Comparison of ENCODE assay signal across 8 cellular contexts in genomic region chr11:67439321-67440228, GRCh38. TPM values are rescaled to one million over a fixed set of nuclear protein-coding genes. Genes with fewer than 3 reads are reported as not detected.
DNase-seq lines count a peak whose midpoint lies in the region; ATAC-seq and TF ChIP-seq lines count a peak whose summit lies in the region.

No MANE protein-coding gene starts in this region.

- H3K27ac Mint-ChIP-seq in CD8-positive, alpha-beta memory T cell, result peak overlapping the region; percentile 89 to 99 (median 94)
- no peak overlapping the region for H3K27ac Mint-ChIP-seq in HFFc6
- H3K27ac Mint-ChIP-seq in stimulated activated naive CD8-positive, alpha-beta T cell treated with anti-CD3 and anti-CD28 coated beads, Interleukin-15, amount 100 ng/mL, for 72 hours, result peak overlapping the region; percentile 87 to 97

- H3K4me1 Mint-ChIP-seq in CD8-positive, alpha-beta memory T cell, result peaks cover 46 to 77% (median 46%) of the 10 kb centered on the region in 3 donors
- peaks cover 10% of the 10 kb centered on the region; the same call in 1 of the 2 replicates for H3K4me1 Mint-ChIP-seq in HFFc6 (ENCODE audit: low read depth)
- peaks cover 81% of the 10 kb centered on the region for H3K4me1 Mint-ChIP-seq in stimulated activated naive CD8-positive, alpha-beta T cell treated with anti-CD3 and anti-CD28 coated beads, Interleukin-15, amount 100 ng/mL, for 72 hours

- no peak for TF ChIP-seq POLR2A in testis (IDR thresholded peaks at IDR 0.05)

- H3K9me3 Mint-ChIP-seq in CD8-positive, alpha-beta memory T cell, result peaks cover 0 to 2% (median 0%) of the 10 kb centered on the region in 5 donors
- no peaks in the 10 kb centered on the region for H3K9me3 Mint-ChIP-seq in HFFc6
- no peaks in the 10 kb centered on the region for H3K9me3 Mint-ChIP-seq in stimulated activated naive CD8-positive, alpha-beta T cell treated with anti-CD3 and anti-CD28 coated beads, Interleukin-15, amount 100 ng/mL, for 72 hours

- H3K4me3 ChIP-seq in CD8-positive, alpha-beta memory T cell (ENCODE audit: low read length), result peak overlapping the region; percentile 95
- no peak overlapping the region for H3K4me3 ChIP-seq in testis

- H3K9me3 ChIP-seq in CD8-positive, alpha-beta memory T cell (ENCODE audit: low read length), result no peaks in the 10 kb centered on the region
- no peaks in the 10 kb centered on the region for H3K9me3 ChIP-seq in testis

- no peak for ATAC-seq in stimulated activated naive CD8-positive, alpha-beta T cell treated with anti-CD3 and anti-CD28 coated beads, Interleukin-15, amount 100 ng/mL, for 72 hours
- ATAC-seq in GM21447 (IDR thresholded peaks at IDR 0.05; ENCODE audit: unreplicated experiment) (no peak), HG03520 (IDR thresholded peaks at IDR 0.05; ENCODE audit: unreplicated experiment) (no peak)

- 75 to 86% methylated on average over 12 to 31 of the region's 31 CpGs for WGBS in testis, 2 donors

- peaks cover 0 to 1% of the 10 kb centered on the region in 2 donors for H3K27me3 Mint-ChIP-seq in CD8-positive, alpha-beta memory T cell
- H3K27me3 Mint-ChIP-seq in HFFc6 (ENCODE audit: insufficient read depth), result peaks cover 9% of the 10 kb centered on the region; the same call in 1 of the 2 replicates
- no peaks in the 10 kb centered on the region for H3K27me3 Mint-ChIP-seq in stimulated activated naive CD8-positive, alpha-beta T cell treated with anti-CD3 and anti-CD28 coated beads, Interleukin-15, amount 100 ng/mL, for 72 hours

- peaks cover 53% of the 10 kb centered on the region for H3K4me1 ChIP-seq in CD8-positive, alpha-beta memory T cell (ENCODE audit: insufficient read depth, low read length)
- H3K4me1 ChIP-seq in testis, result peaks cover 5% of the 10 kb centered on the region

- peak in 2 of 5 donors; percentile 32 to 44 for DNase-seq in CD8-positive, alpha-beta memory T cell
- DNase-seq in HFFc6, result peak; percentile 16
- DNase-seq in activated CD4-positive, alpha-beta T cell treated with anti-CD3 and anti-CD28 coated beads, Interleukin-2, amount 50 U/mL, for 48 hours, result peak; percentile 61 to 72
- peak; percentile 56 for DNase-seq in glomerular visceral epithelial cell (ENCODE audit: extremely low spot score)
- DNase-seq in stimulated activated naive CD8-positive, alpha-beta T cell treated with anti-CD3 and anti-CD28 coated beads, Interleukin-15, amount 100 ng/mL, for 72 hours, result peak in 1 of 2 donors; percentile 45
- DNase-seq in testis, result no peak

- H3K27me3 ChIP-seq in CD8-positive, alpha-beta memory T cell (ENCODE audit: insufficient read depth, low read length, poor library complexity, severe bottlenecking), result no peaks in the 10 kb centered on the region
- H3K27me3 ChIP-seq in testis, result no peaks in the 10 kb centered on the region

- H3K36me3 ChIP-seq in CD8-positive, alpha-beta memory T cell (ENCODE audit: insufficient read depth, low read length), result peaks cover 11% of the 10 kb centered on the region
- H3K36me3 ChIP-seq in testis (ENCODE audit: low read depth, missing control alignments), result no peaks in the 10 kb centered on the region

- peak; percentile 63 for TF ChIP-seq CTCF in HFFc6 (IDR thresholded peaks at IDR 0.05)
- no peak for TF ChIP-seq CTCF in testis (IDR thresholded peaks at IDR 0.05)

- peaks cover 0 to 26% (median 4%) of the 10 kb centered on the region in 3 donors for H3K36me3 Mint-ChIP-seq in CD8-positive, alpha-beta memory T cell
- no peaks in the 10 kb centered on the region; the same call in 1 of the 2 replicates for H3K36me3 Mint-ChIP-seq in HFFc6 (ENCODE audit: low read depth)

- peak overlapping the region; percentile 96 to 99 (median 98) for H3K4me3 Mint-ChIP-seq in CD8-positive, alpha-beta memory T cell
- H3K4me3 Mint-ChIP-seq in HFFc6, result no peak overlapping the region
- peak overlapping the region; percentile 85 to 88 for H3K4me3 Mint-ChIP-seq in stimulated activated naive CD8-positive, alpha-beta T cell treated with anti-CD3 and anti-CD28 coated beads, Interleukin-15, amount 100 ng/mL, for 72 hours

- CTCF ChIA-PET in CD8-positive, alpha-beta memory T cell (lab: Charles Lee), result interaction anchor here (0.7 to 5.5 kb wide), 8 partner anchors 8 to 83 kb away, joined by 3 to 59 read pairs (median 8); partner anchors contain the start of genes PITPNM1, PPP1CA, TBC1D10C and TMEM134

- intact Hi-C loops in testis (cut with DNase I; ENCODE audit: low total_unique reads), result no loop called here

- H3K27ac ChIP-seq in CD8-positive, alpha-beta memory T cell (ENCODE audit: low read depth, low read length), result peak overlapping the region; percentile 24
- H3K27ac ChIP-seq in testis, result no peak overlapping the region

- POLR2A ChIA-PET in CD8-positive, alpha-beta memory T cell (lab: Charles Lee), result interaction anchor here (0.7 to 10.1 kb wide), 6 partner anchors 12 to 48 kb away, joined by 3 to 203 read pairs (median 15); partner anchors contain the start of genes PPP1CA, RAD9A, RPS6KB2 and TBC1D10C

RNA-seq across cellular contexts. Expression of gene PTPRCAP, which starts 2.1 kb away (rescaled TPM):
- 100 to 1,000 TPM; 145 to 163 TPM for total RNA-seq in CD8-positive, alpha-beta memory T cell
- 1,075 TPM for polyA plus RNA-seq in CD8-positive, alpha-beta memory T cell
- under 1 TPM in 3 of 6 experiments, not detected in 3; 0.35 to 0.50 (median 0.40) TPM for total RNA-seq in HFFc6 (2021; fragmentation: NEBNext Ultra II Directional; extraction: Animal tissue kit (Norgen Biotek cat#: 25700))
- 1 to 10 TPM; 3.1 to 5.2 TPM for total RNA-seq in testis
- polyA plus RNA-seq in testis (ENCODE audit: insufficient read depth, low read depth, low replicate concordance), result 5.6 TPM

RNA-seq across cellular contexts. Expression of gene CORO1B, which starts 3.7 kb away (rescaled TPM):
- 10 to 100 TPM; 90.3 to 92.8 TPM for total RNA-seq in CD8-positive, alpha-beta memory T cell
- polyA plus RNA-seq in CD8-positive, alpha-beta memory T cell, result 12.2 TPM
- 100 to 1,000 TPM in 5 of 6 experiments, 10 to 100 TPM in 1; 98.8 to 127 (median 108) TPM for total RNA-seq in HFFc6 (2021; fragmentation: NEBNext Ultra II Directional; extraction: Animal tissue kit (Norgen Biotek cat#: 25700))
- total RNA-seq in testis, result 10 to 100 TPM; 34.6 to 48.6 TPM
- polyA plus RNA-seq in testis (ENCODE audit: insufficient read depth, low read depth, low replicate concordance), result 34.3 TPM

RNA-seq across cellular contexts. Expression of gene RPS6KB2, which starts 11.3 kb away (rescaled TPM):
- 10 to 100 TPM; 86.0 to 88.4 TPM for total RNA-seq in CD8-positive, alpha-beta memory T cell
- polyA plus RNA-seq in CD8-positive, alpha-beta memory T cell, result 54.0 TPM
- 10 to 100 TPM; 51.5 to 58.4 (median 55.8) TPM for total RNA-seq in HFFc6 (2021; fragmentation: NEBNext Ultra II Directional; extraction: Animal tissue kit (Norgen Biotek cat#: 25700))
- total RNA-seq in testis, result 10 to 100 TPM; 46.5 to 47.4 TPM
- 30.1 TPM for polyA plus RNA-seq in testis (ENCODE audit: insufficient read depth, low read depth, low replicate concordance)

RNA-seq across cellular contexts. Expression of gene GPR152, which starts 13.0 kb away (rescaled TPM):
- total RNA-seq in CD8-positive, alpha-beta memory T cell, result not detected
- 0.87 TPM for polyA plus RNA-seq in CD8-positive, alpha-beta memory T cell
- not detected for total RNA-seq in HFFc6 (2021; fragmentation: NEBNext Ultra II Directional; extraction: Animal tissue kit (Norgen Biotek cat#: 25700))
- not detected for total RNA-seq in testis
- not detected for polyA plus RNA-seq in testis (ENCODE audit: insufficient read depth, low read depth, low replicate concordance)

RNA-seq across cellular contexts. Expression of gene CABP4, which starts 15.6 kb away (rescaled TPM):
- under 1 TPM; 0.28 to 0.33 TPM for total RNA-seq in CD8-positive, alpha-beta memory T cell
- polyA plus RNA-seq in CD8-positive, alpha-beta memory T cell, result 0.36 TPM
- not detected for total RNA-seq in HFFc6 (2021; fragmentation: NEBNext Ultra II Directional; extraction: Animal tissue kit (Norgen Biotek cat#: 25700))
- total RNA-seq in testis, result 1 to 10 TPM in 1 of 2 donors, under 1 TPM in 1; 0.87 to 1.2 TPM
- polyA plus RNA-seq in testis (ENCODE audit: insufficient read depth, low read depth, low replicate concordance), result 0.98 TPM

Comparison
In these comparisons a context has a peak if more than half of its experiments do, and no peak if none do; other contexts are left out.
1. RNA of gene PTPRCAP, which starts 2.1 kb away (total RNA-seq): 145 to 163 TPM in CD8-positive, alpha-beta memory T cell; 3.1 to 5.2 TPM in testis and 0.35 to 0.50 TPM in HFFc6; every median in the first group is over 10 times any median in the second.